ENCODE assay signal across 8 cellular contexts in genomic region chr22:40107244-40107643, GRCh38.
DNase-seq lines count a peak whose midpoint lies in the region; ATAC-seq and TF ChIP-seq lines count a peak whose summit lies in the region.

No MANE protein-coding gene starts in this region.

- peaks cover 5% of the 10 kb centered on the region for H3K9me3 Mint-ChIP-seq in activated CD4-positive, alpha-beta T cell treated with anti-CD3 and anti-CD28 coated beads, Interleukin-2, amount 10 ng/mL, durations not matched to agents 24 days and 14 days
- peaks cover 5% of the 10 kb centered on the region for H3K9me3 Mint-ChIP-seq in T-helper 2 cell treated with Interferon-gamma antibody and Interleukin-4, amounts not matched to agents 5 μg/mL and 100 μg/mL, for 36 hours
- H3K9me3 Mint-ChIP-seq in stimulated activated memory B cell treated with anti-CD40 and anti-IgM and Interleukin-4, amounts not matched to agents 10 μg/mL and 1 μg/mL and 100 μg/mL, for 72 hours = no peaks in the 10 kb centered on the region

- WGBS in SK-N-SH (ENCODE audit: low lambda C conversion rate) = 67% methylated on average over 1 of the region's 1 CpG

- no peak for ATAC-seq in stimulated activated memory B cell treated with anti-CD40 and anti-IgM and Interleukin-4, amounts not matched to agents 10 μg/mL and 1 μg/mL and 100 μg/mL, for 72 hours

- H3K36me3 ChIP-seq in SK-N-SH (replicated peaks in 1 of 2; ENCODE audit: control insufficient read depth in 1 of 2, insufficient read depth in 2 of 2, low read length in 1 of 2) = no peaks in the 10 kb centered on the region

- no peaks in the 10 kb centered on the region for H4K20me1 ChIP-seq in SK-N-SH (ENCODE audit: insufficient read depth)

- H3K4me2 ChIP-seq in SK-N-SH = no peak overlapping the region

- POLR2A ChIA-PET in SK-N-SH (lab: Yijun Ruan, JAX) = no interaction called here

- H3F3A ChIP-seq in SK-N-SH (replicated peaks; ENCODE audit: insufficient read depth) = no peaks in the 10 kb centered on the region

- peak overlapping the region; percentile 86 for H3K4me3 Mint-ChIP-seq in activated CD4-positive, alpha-beta T cell treated with anti-CD3 and anti-CD28 coated beads, Interleukin-2, amount 10 ng/mL, durations not matched to agents 24 days and 14 days
- H3K4me3 Mint-ChIP-seq in T-helper 2 cell treated with Interferon-gamma antibody and Interleukin-4, amounts not matched to agents 5 μg/mL and 100 μg/mL, for 36 hours = peak overlapping the region; percentile 85
- H3K4me3 Mint-ChIP-seq in stimulated activated memory B cell treated with anti-CD40 and anti-IgM and Interleukin-4, amounts not matched to agents 10 μg/mL and 1 μg/mL and 100 μg/mL, for 72 hours = peak overlapping the region; percentile 61

- peaks cover 38% of the 10 kb centered on the region for H3K4me1 Mint-ChIP-seq in activated CD4-positive, alpha-beta T cell treated with anti-CD3 and anti-CD28 coated beads, Interleukin-2, amount 10 ng/mL, durations not matched to agents 24 days and 14 days
- peaks cover 50% of the 10 kb centered on the region for H3K4me1 Mint-ChIP-seq in T-helper 2 cell treated with Interferon-gamma antibody and Interleukin-4, amounts not matched to agents 5 μg/mL and 100 μg/mL, for 36 hours (ENCODE audit: low read depth)
- peaks cover 68% of the 10 kb centered on the region for H3K4me1 Mint-ChIP-seq in stimulated activated memory B cell treated with anti-CD40 and anti-IgM and Interleukin-4, amounts not matched to agents 10 μg/mL and 1 μg/mL and 100 μg/mL, for 72 hours

- TF ChIP-seq CTCF in SK-N-SH (IDR thresholded peaks at IDR 0.05) = no peak

- H3K27me3 ChIP-seq in SK-N-SH (ENCODE audit: insufficient read depth) = no peaks in the 10 kb centered on the region

- H3K9ac ChIP-seq in SK-N-SH = no peak overlapping the region

- no peaks in the 10 kb centered on the region for H3K79me2 ChIP-seq in SK-N-SH (ENCODE audit: insufficient read depth)

- H3K27ac ChIP-seq in SK-N-SH (ENCODE audit: low read depth in 2 of 2, low read length in 1 of 2) = no peak overlapping the region

- no peaks in the 10 kb centered on the region for H3K9me3 ChIP-seq in SK-N-SH

- H3K9me2 ChIP-seq in SK-N-SH = no peaks in the 10 kb centered on the region

- no peaks in the 10 kb centered on the region for H3K27me3 Mint-ChIP-seq in activated CD4-positive, alpha-beta T cell treated with anti-CD3 and anti-CD28 coated beads, Interleukin-2, amount 10 ng/mL, durations not matched to agents 24 days and 14 days
- H3K27me3 Mint-ChIP-seq in T-helper 2 cell treated with Interferon-gamma antibody and Interleukin-4, amounts not matched to agents 5 μg/mL and 100 μg/mL, for 36 hours (ENCODE audit: low read depth) = no peaks in the 10 kb centered on the region
- no peaks in the 10 kb centered on the region for H3K27me3 Mint-ChIP-seq in stimulated activated memory B cell treated with anti-CD40 and anti-IgM and Interleukin-4, amounts not matched to agents 10 μg/mL and 1 μg/mL and 100 μg/mL, for 72 hours

- no peak for TF ChIP-seq RAD21 in SK-N-SH (IDR thresholded peaks at IDR 0.05; ENCODE audit: low read length)

- no peak overlapping the region for H2AFZ ChIP-seq in SK-N-SH (ENCODE audit: low read depth)

- CTCF ChIA-PET in SK-N-SH (lab: Yijun Ruan, JAX) = interaction anchor here (1.6 kb wide), 1 partner anchor 17 kb away, joined by 8 read pairs; no protein-coding TSS in a partner anchor

- no peak for DNase-seq in activated CD4-positive, alpha-beta T cell treated with anti-CD3 and anti-CD28 coated beads, Interleukin-2, amount 10 ng/mL, durations not matched to agents 24 days and 14 days
- DNase-seq in activated CD4-positive, alpha-beta T cell treated with anti-CD3 and anti-CD28 coated beads for 1 hour = no peak
- no peak for DNase-seq in T-helper 2 cell treated with Interferon-gamma antibody and Interleukin-4, amounts not matched to agents 5 μg/mL and 100 μg/mL, for 36 hours (ENCODE audit: low spot score)
- peak; percentile 29 for DNase-seq in germinal center (ENCODE audit: low spot score)
- DNase-seq in SK-N-SH = no peak
- no peak for DNase-seq in DMS 273 treated with DMSO at 0.1 percent for 48 hours (lab: John Stamatoyannopoulos, UW)
- DNase-seq in T-helper 9 cell = no peak

- intact Hi-C loops in activated CD4-positive, alpha-beta T cell treated with anti-CD3 and anti-CD28 coated beads, Interleukin-2, amount 10 ng/mL, durations not matched to agents 24 days and 14 days (cut with micrococcal nuclease) = loop anchor here (5.0 kb wide), 3 partner anchors 50 to 240 kb away; partner anchors contain the start of genes ADSL and TNRC6B

- H3K4me3 ChIP-seq in SK-N-SH (ENCODE audit: low read depth in 2 of 2, low read length in 1 of 2) = no peak overlapping the region

- H3K4me1 ChIP-seq in SK-N-SH (ENCODE audit: control insufficient read depth in 1 of 2, insufficient read depth in 2 of 2, low read depth in 1 of 2, low read length in 1 of 2) = no peaks in the 10 kb centered on the region; a peak in 1 of 4 replicates

- H3K27ac Mint-ChIP-seq in activated CD4-positive, alpha-beta T cell treated with anti-CD3 and anti-CD28 coated beads, Interleukin-2, amount 10 ng/mL, durations not matched to agents 24 days and 14 days = peak overlapping the region; percentile 88
- H3K27ac Mint-ChIP-seq in T-helper 2 cell treated with Interferon-gamma antibody and Interleukin-4, amounts not matched to agents 5 μg/mL and 100 μg/mL, for 36 hours = peak overlapping the region; percentile 89
- H3K27ac Mint-ChIP-seq in stimulated activated memory B cell treated with anti-CD40 and anti-IgM and Interleukin-4, amounts not matched to agents 10 μg/mL and 1 μg/mL and 100 μg/mL, for 72 hours = peak overlapping the region; percentile 75

- peaks cover 7% of the 10 kb centered on the region for H3K36me3 Mint-ChIP-seq in activated CD4-positive, alpha-beta T cell treated with anti-CD3 and anti-CD28 coated beads, Interleukin-2, amount 10 ng/mL, durations not matched to agents 24 days and 14 days (ENCODE audit: low read depth)
- peaks cover 12% of the 10 kb centered on the region for H3K36me3 Mint-ChIP-seq in T-helper 2 cell treated with Interferon-gamma antibody and Interleukin-4, amounts not matched to agents 5 μg/mL and 100 μg/mL, for 36 hours (ENCODE audit: low read depth)
- peaks cover 6% of the 10 kb centered on the region for H3K36me3 Mint-ChIP-seq in stimulated activated memory B cell treated with anti-CD40 and anti-IgM and Interleukin-4, amounts not matched to agents 10 μg/mL and 1 μg/mL and 100 μg/mL, for 72 hours

- no peak for TF ChIP-seq EP300 in SK-N-SH (IDR thresholded peaks at IDR 0.05; ENCODE audit: borderline replicate concordance in 1 of 2, low read depth in 1 of 2, low read length in 1 of 2)

TF ChIP-seq in SK-N-SH, 30 proteins besides CTCF, POLR2A, EP300 and RAD21:
- TF ChIP-seq, protein P1, sequence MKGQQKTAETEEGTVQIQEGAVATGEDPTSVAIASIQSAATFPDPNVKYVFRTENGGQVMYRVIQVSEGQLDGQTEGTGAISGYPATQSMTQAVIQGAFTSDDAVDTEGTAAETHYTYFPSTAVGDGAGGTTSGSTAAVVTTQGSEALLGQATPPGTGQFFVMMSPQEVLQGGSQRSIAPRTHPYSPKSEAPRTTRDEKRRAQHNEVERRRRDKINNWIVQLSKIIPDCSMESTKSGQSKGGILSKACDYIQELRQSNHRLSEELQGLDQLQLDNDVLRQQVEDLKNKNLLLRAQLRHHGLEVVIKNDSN (IDR thresholded peaks at IDR 0.05; ENCODE audit: borderline replicate concordance, low read depth) = no peak
- no peak for TF ChIP-seq MXI1 (IDR thresholded peaks at IDR 0.05; ENCODE audit: low read depth, low read length)
